In the genomic region with DNA sequence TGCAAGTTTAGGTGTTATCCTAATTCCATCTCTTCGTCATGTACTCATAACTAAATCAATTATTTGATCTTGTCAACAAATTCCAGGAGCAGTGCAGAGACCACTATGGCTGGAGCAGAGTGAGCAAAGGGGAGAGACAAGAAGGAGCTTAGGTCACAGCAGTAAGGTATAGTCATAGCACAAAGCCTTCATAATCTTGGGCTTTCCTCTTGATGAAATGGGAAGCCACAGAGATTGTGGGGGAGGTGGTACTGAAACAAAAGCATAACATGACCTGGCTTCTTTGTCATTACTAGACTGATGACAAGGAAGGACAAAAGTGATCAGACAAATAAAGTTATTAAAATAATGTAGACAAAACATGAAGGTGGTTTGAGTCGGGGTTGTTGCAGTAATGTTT, we compare ENCODE assay signal across 15 cellular contexts.
A peak's percentile ranks its signal among the peaks of the same experiment; 100 is the strongest.
DNase-seq lines count a peak whose midpoint lies in the region; ATAC-seq, FAIRE-seq and TF ChIP-seq lines count a peak whose summit lies in the region.
"Had no signal": no experiment of that assay in that cellular context is flagged by ENCODE, and none has a peak within 500 bp of the region (broad histone marks: within the 10 kb centered on the region; RNA-seq: fewer than 3 reads in every experiment).

No MANE protein-coding gene starts in this region.

- no peaks in the 10 kb centered on the region for H3K9me3 Mint-ChIP-seq in activated CD8-positive, alpha-beta T cell treated with anti-CD3 and anti-CD28 coated beads for 36 hours
- no peaks in the 10 kb centered on the region for H3K9me3 Mint-ChIP-seq in activated CD8-positive, alpha-beta T cell treated with anti-CD3 and anti-CD28 coated beads, Interleukin-2, amount 10 ng/mL, durations not matched to agents 7 days and 5 days (ENCODE audit: insufficient read depth)

- no peaks in the 10 kb centered on the region for H4K20me1 ChIP-seq in keratinocyte (ENCODE audit: control insufficient read depth, extremely low read depth, insufficient read depth, low read length)

- no peaks in the 10 kb centered on the region for H3K36me3 Mint-ChIP-seq in activated CD8-positive, alpha-beta T cell treated with anti-CD3 and anti-CD28 coated beads for 36 hours (ENCODE audit: low read depth)
- H3K36me3 Mint-ChIP-seq in activated CD8-positive, alpha-beta T cell treated with anti-CD3 and anti-CD28 coated beads, Interleukin-2, amount 10 ng/mL, durations not matched to agents 7 days and 5 days (ENCODE audit: low read depth): no peaks in the 10 kb centered on the region

- no peak overlapping the region for H3K9ac ChIP-seq in keratinocyte (ENCODE audit: control insufficient read depth, extremely low read depth, insufficient read depth, low read length)

- no peak overlapping the region for H3K4me2 ChIP-seq in keratinocyte (ENCODE audit: control insufficient read depth, extremely low read depth, insufficient read depth, low read depth, low read length)

- H3K4me1 Mint-ChIP-seq in activated CD8-positive, alpha-beta T cell treated with anti-CD3 and anti-CD28 coated beads for 36 hours (ENCODE audit: low read depth): peaks cover 19% of the 10 kb centered on the region
- H3K4me1 Mint-ChIP-seq in activated CD8-positive, alpha-beta T cell treated with anti-CD3 and anti-CD28 coated beads, Interleukin-2, amount 10 ng/mL, durations not matched to agents 7 days and 5 days (ENCODE audit: low read depth): peaks cover 12% of the 10 kb centered on the region

- no peaks in the 10 kb centered on the region for H3K9me1 ChIP-seq in keratinocyte (ENCODE audit: control insufficient read depth, extremely low read depth, insufficient read depth, low read length)

- H3K27ac Mint-ChIP-seq in activated CD8-positive, alpha-beta T cell treated with anti-CD3 and anti-CD28 coated beads for 36 hours: no peak overlapping the region
- H3K27ac Mint-ChIP-seq in activated CD8-positive, alpha-beta T cell treated with anti-CD3 and anti-CD28 coated beads, Interleukin-2, amount 10 ng/mL, durations not matched to agents 7 days and 5 days: no peak overlapping the region

- DNase-seq in activated CD8-positive, alpha-beta T cell treated with anti-CD3 and anti-CD28 coated beads for 36 hours: peak; percentile 32
- DNase-seq in activated CD8-positive, alpha-beta T cell treated with anti-CD3 and anti-CD28 coated beads, Interleukin-2, amount 10 ng/mL, durations not matched to agents 7 days and 5 days: no peak
- DNase-seq in keratinocyte (ENCODE audit: low read depth, low spot score) (no peak), AG08395 (ENCODE audit: low spot score) (no peak), gastrocnemius medialis (no peak), middle frontal gyrus (ENCODE audit: extremely low spot score, low spot score) (no peak)
- DNase-seq: activated CD4-positive, alpha-beta T cell treated with anti-CD3 and anti-CD28 coated beads, Interleukin-2, amount 50 U/mL, for 1 hour; amygdala; foreskin melanocyte; NCI-H1436 treated with DMSO at 0.1 percent for 48 hours; trophoblast cell had no signal

- FAIRE-seq in keratinocyte (lab: Jason Lieb, UNC): peak; percentile 23

- H3K4me3 Mint-ChIP-seq in activated CD8-positive, alpha-beta T cell treated with anti-CD3 and anti-CD28 coated beads for 36 hours: no peak overlapping the region
- H3K4me3 Mint-ChIP-seq in activated CD8-positive, alpha-beta T cell treated with anti-CD3 and anti-CD28 coated beads, Interleukin-2, amount 10 ng/mL, durations not matched to agents 7 days and 5 days: no peak overlapping the region

- no peak overlapping the region for H2AFZ ChIP-seq in keratinocyte (ENCODE audit: control insufficient read depth, low read length)

- no peaks in the 10 kb centered on the region for H3K36me3 ChIP-seq in keratinocyte (ENCODE audit: control insufficient read depth in 2 of 2, extremely low read depth in 1 of 2, insufficient read depth in 2 of 2, low read length in 2 of 2)
- no peaks in the 10 kb centered on the region for H3K36me3 ChIP-seq in gastrocnemius medialis

- POLR2A ChIA-PET in activated CD8-positive, alpha-beta T cell treated with anti-CD3 and anti-CD28 coated beads for 36 hours (lab: Charles Lee): no interaction called here
- POLR2A ChIA-PET in activated CD8-positive, alpha-beta T cell treated with anti-CD3 and anti-CD28 coated beads, Interleukin-2, amount 10 ng/mL, durations not matched to agents 7 days and 5 days (lab: Charles Lee): no interaction called here

- no peak for TF ChIP-seq CTCF in activated CD8-positive, alpha-beta T cell treated with anti-CD3 and anti-CD28 coated beads for 36 hours (IDR thresholded peaks at IDR 0.05)
- no peak for TF ChIP-seq CTCF in keratinocyte (optimal IDR thresholded peaks at IDR 0.05 in 1 of 3, IDR thresholded peaks at IDR 0.05 in 1 of 3, conservative IDR thresholded peaks at IDR 0.05 in 1 of 3; ENCODE audit: extremely low read depth in 1 of 3, insufficient read depth in 2 of 3, low read length in 3 of 3)
- TF ChIP-seq CTCF in gastrocnemius medialis (IDR thresholded peaks at IDR 0.05 in 4 of 5, conservative IDR thresholded peaks at IDR 0.05 in 1 of 5): no peak

- dilution Hi-C loops in keratinocyte (cut with MboI; ENCODE audit: extremely low pct_ligation_motif_present, low sequenced_read_pairs): no loop called here

- no peaks in the 10 kb centered on the region for H3K79me2 ChIP-seq in keratinocyte (ENCODE audit: control insufficient read depth, insufficient read depth, low read length)

- TF ChIP-seq POLR2A in gastrocnemius medialis (IDR thresholded peaks at IDR 0.05): no peak

- ATAC-seq in activated CD8-positive, alpha-beta T cell treated with anti-CD3 and anti-CD28 coated beads for 36 hours: peak; percentile 53
- no peak for ATAC-seq in activated CD8-positive, alpha-beta T cell treated with anti-CD3 and anti-CD28 coated beads, Interleukin-2, amount 10 ng/mL, durations not matched to agents 7 days and 5 days
- ATAC-seq in GM21390 (IDR thresholded peaks at IDR 0.05; ENCODE audit: unreplicated experiment) (peak; percentile 55), HG03097 (IDR thresholded peaks at IDR 0.05; ENCODE audit: low FRiP score, unreplicated experiment) (peak; percentile 56), gastrocnemius medialis (no peak)
- ATAC-seq: sciatic nerve had no signal

- in situ Hi-C loops in gastrocnemius medialis (cut with MboI; ENCODE audit: low sequenced_read_pairs in 4 of 4): no loop called here

- CTCF ChIA-PET in activated CD8-positive, alpha-beta T cell treated with anti-CD3 and anti-CD28 coated beads for 36 hours (lab: Charles Lee): no interaction called here
- CTCF ChIA-PET in activated CD8-positive, alpha-beta T cell treated with anti-CD3 and anti-CD28 coated beads, Interleukin-2, amount 10 ng/mL, durations not matched to agents 7 days and 5 days (lab: Charles Lee): interaction anchor here (1.3 to 2.5 kb wide), 2 partner anchors 17 to 21 kb away, joined by 3 to 12 read pairs; no protein-coding TSS in a partner anchor

- peaks cover 13% of the 10 kb centered on the region for H3K27me3 Mint-ChIP-seq in activated CD8-positive, alpha-beta T cell treated with anti-CD3 and anti-CD28 coated beads for 36 hours
- H3K27me3 Mint-ChIP-seq in activated CD8-positive, alpha-beta T cell treated with anti-CD3 and anti-CD28 coated beads, Interleukin-2, amount 10 ng/mL, durations not matched to agents 7 days and 5 days (ENCODE audit: low read depth): no peaks in the 10 kb centered on the region

- H3K9me3 ChIP-seq in keratinocyte (ENCODE audit: control insufficient read depth, low read depth, low read length) (no peaks in the 10 kb centered on the region), gastrocnemius medialis (no peaks in the 10 kb centered on the region)

- H3K27ac ChIP-seq in keratinocyte (ENCODE audit: control insufficient read depth, insufficient read depth, low read length) (no peak overlapping the region), gastrocnemius medialis (no peak overlapping the region)
- H3K27ac ChIP-seq: SK-N-MC had no signal

- H3K27me3 ChIP-seq in keratinocyte (ENCODE audit: control insufficient read depth, extremely low read depth, insufficient read depth, low read length) (no peaks in the 10 kb centered on the region), gastrocnemius medialis (no peaks in the 10 kb centered on the region)

- intact Hi-C loops in activated CD8-positive, alpha-beta T cell treated with anti-CD3 and anti-CD28 coated beads for 36 hours (cut with micrococcal nuclease): no loop called here
- intact Hi-C loops in gastrocnemius medialis (cut with DNase I; ENCODE audit: low total_unique reads): no loop called here

- no peak overlapping the region for H3K4me3 ChIP-seq in keratinocyte (ENCODE audit: control insufficient read depth in 2 of 3, extremely low read depth in 1 of 3, insufficient read depth in 2 of 3, low read depth in 1 of 3, low read length in 3 of 3)
- no peak overlapping the region for H3K4me3 ChIP-seq in gastrocnemius medialis
- H3K4me3 ChIP-seq: SK-N-MC had no signal

- peaks cover 33% of the 10 kb centered on the region for H3K4me1 ChIP-seq in keratinocyte (ENCODE audit: control insufficient read depth, extremely low read depth, insufficient read depth, low read length)
- no peaks in the 10 kb centered on the region for H3K4me1 ChIP-seq in gastrocnemius medialis

Comparison
In these comparisons a context has a peak if more than half of its experiments do, and no peak if none do; other contexts are left out.
1. ATAC-seq: peak in activated CD8-positive, alpha-beta T cell treated with anti-CD3 and anti-CD28 coated beads for 36 hours (single experiment), GM21390 (single experiment) and HG03097 (single experiment); none in activated CD8-positive, alpha-beta T cell treated with anti-CD3 and anti-CD28 coated beads, Interleukin-2, amount 10 ng/mL, durations not matched to agents 7 days and 5 days (single experiment) and gastrocnemius medialis (0 of 2).